17 cellular contexts compared by ENCODE assay signal in the genomic region with DNA sequence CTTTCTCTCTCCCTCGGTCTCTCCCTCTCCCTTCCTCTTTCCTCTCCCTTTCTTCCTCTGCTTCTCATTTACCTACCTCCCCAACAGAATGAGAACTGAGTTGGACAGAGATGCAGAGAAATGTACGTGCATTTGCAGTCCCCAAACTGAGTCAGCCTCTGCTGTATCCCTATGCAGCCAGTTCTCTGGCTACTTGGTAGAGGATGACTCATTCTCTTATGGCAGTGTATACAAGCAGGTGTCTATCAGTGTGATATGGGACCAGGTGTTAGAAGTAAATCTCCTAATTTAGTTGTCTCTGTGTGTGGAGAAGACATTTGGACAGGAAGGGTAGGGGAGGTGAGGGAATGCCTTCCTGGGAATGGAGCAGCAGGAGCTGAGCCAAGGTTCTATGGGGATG.
A peak's percentile ranks its signal among the peaks of the same experiment; 100 is the strongest.
DNase-seq lines count a peak whose midpoint lies in the region.
"Had no signal": no experiment of that assay in that cellular context is flagged by ENCODE, and none has a peak within 500 bp of the region (broad histone marks: within the 10 kb centered on the region; RNA-seq: fewer than 3 reads in every experiment).

No MANE protein-coding gene starts in this region.

- no peak overlapping the region for H2AFZ ChIP-seq in mesenchymal stem cell (ENCODE audit: low read depth, low read length)
- H2AFZ ChIP-seq: GM23338 had no signal

- DNase-seq in ELR (ENCODE audit: low read depth): peak; percentile 6
- DNase-seq in M059J (ENCODE audit: low read depth): peak; percentile 40
- peak; percentile 1 for DNase-seq in dermis blood vessel endothelial cell
- DNase-seq in mesenchymal stem cell: peak; percentile 28
- no peak for DNase-seq in globus pallidus (ENCODE audit: low spot score)
- DNase-seq in cortex of kidney (lab: John Stamatoyannopoulos, UW): no peak
- no peak for DNase-seq in mesendoderm
- no peak for DNase-seq in CD8-positive, alpha-beta memory T cell
- DNase-seq: CD4-positive, CD25-positive, alpha-beta regulatory T cell; NCI-H1092; NCI-H1694; NCI-H2107; NCI-H345; NCI-H526 treated with DMSO at 0.1 percent for 48 hours; Right ventricle myocardium superior; SK-N-SH had no signal

- H3K18ac ChIP-seq in mesenchymal stem cell (ENCODE audit: low read depth in 1 of 2, low read length in 2 of 2): no peak overlapping the region
- H3K18ac ChIP-seq in mesendoderm (ENCODE audit: low read length): no peak overlapping the region

- peak overlapping the region in 1 of 2 experiments; percentile 67 for H2BK12ac ChIP-seq in mesenchymal stem cell (ENCODE audit: low read length in 2 of 2)

- H3K36me3 ChIP-seq in mesenchymal stem cell (ENCODE audit: control insufficient read depth in 1 of 2, insufficient read depth in 2 of 2, low read depth in 1 of 2, low read length in 2 of 2) (no peaks in the 10 kb centered on the region), mesendoderm (ENCODE audit: control insufficient read depth, insufficient read depth, low read length) (no peaks in the 10 kb centered on the region)
- no peaks in the 10 kb centered on the region for H3K36me3 ChIP-seq in CD8-positive, alpha-beta memory T cell (ENCODE audit: insufficient read depth, low read length)

- H3K4ac ChIP-seq in mesenchymal stem cell (ENCODE audit: low read depth in 1 of 2, low read length in 2 of 2) (no peak overlapping the region), mesendoderm (ENCODE audit: low read depth, low read length) (no peak overlapping the region)

- H3K56ac ChIP-seq in mesendoderm (ENCODE audit: low read length): no peak overlapping the region

- H3K27ac ChIP-seq in mesenchymal stem cell (ENCODE audit: low read length, poor library complexity, severe bottlenecking) (no peak overlapping the region), mesendoderm (ENCODE audit: low read depth, low read length) (no peak overlapping the region)
- no peak overlapping the region for H3K27ac ChIP-seq in CD8-positive, alpha-beta memory T cell (ENCODE audit: low read depth, low read length)

- no peak overlapping the region for H3K14ac ChIP-seq in mesenchymal stem cell (ENCODE audit: low read length in 2 of 2)

- H3K4me2 ChIP-seq in mesenchymal stem cell (ENCODE audit: low read length, poor library complexity, severe bottlenecking): no peak overlapping the region
- no peak overlapping the region for H3K4me2 ChIP-seq in mesendoderm (ENCODE audit: low read length)
- H3K4me2 ChIP-seq: GM23338, SK-N-SH had no signal

- no peaks in the 10 kb centered on the region for H3K36me3 Mint-ChIP-seq in CD8-positive, alpha-beta memory T cell
- H3K36me3 Mint-ChIP-seq: CD4-positive, CD25-positive, alpha-beta regulatory T cell had no signal

- H3K23ac ChIP-seq in mesenchymal stem cell (ENCODE audit: low read length in 2 of 2): no peak overlapping the region
- H3K23ac ChIP-seq in mesendoderm (ENCODE audit: low read length): no peak overlapping the region

- H3K79me2 ChIP-seq in mesendoderm (ENCODE audit: control insufficient read depth, insufficient read depth, low read length): no peaks in the 10 kb centered on the region

- H3K4me1 ChIP-seq in mesenchymal stem cell (ENCODE audit: control insufficient read depth, insufficient read depth, low read depth, low read length) (no peaks in the 10 kb centered on the region), mesendoderm (ENCODE audit: control insufficient read depth, low read depth, low read length) (no peaks in the 10 kb centered on the region)
- H3K4me1 ChIP-seq in CD8-positive, alpha-beta memory T cell (ENCODE audit: insufficient read depth, low read length): no peaks in the 10 kb centered on the region

- 68% methylated on average over 2 of the region's 2 CpGs for WGBS in mesenchymal stem cell
- no CpG with 5 or more reads among the region's 2 CpGs for WGBS in mesendoderm (ENCODE audit: extremely low coverage, insufficient coverage, low lambda C conversion rate)

- CTCF ChIA-PET in CD8-positive, alpha-beta memory T cell (lab: Charles Lee): no interaction called here

- H2BK15ac ChIP-seq in mesenchymal stem cell (ENCODE audit: low read depth, poor library complexity, severe bottlenecking) (no peak overlapping the region), mesendoderm (replicated peaks; ENCODE audit: low read depth) (no peak overlapping the region)

- no peak overlapping the region for H3K4me3 Mint-ChIP-seq in CD8-positive, alpha-beta memory T cell
- H3K4me3 Mint-ChIP-seq: CD4-positive, CD25-positive, alpha-beta regulatory T cell; GM23338 had no signal

- H2BK120ac ChIP-seq in mesenchymal stem cell (ENCODE audit: low read depth, low read length): no peak overlapping the region
- no peak overlapping the region for H2BK120ac ChIP-seq in mesendoderm (ENCODE audit: low read depth, low read length)

- H3K27me3 ChIP-seq in mesenchymal stem cell (ENCODE audit: control insufficient read depth in 1 of 2, insufficient read depth in 1 of 2, low read length in 2 of 2): no peaks in the 10 kb centered on the region
- H3K27me3 ChIP-seq in mesendoderm (ENCODE audit: insufficient read depth, low read length, poor library complexity): no peaks in the 10 kb centered on the region
- H3K27me3 ChIP-seq in CD8-positive, alpha-beta memory T cell (ENCODE audit: insufficient read depth, low read length, poor library complexity, severe bottlenecking): no peaks in the 10 kb centered on the region

- no peaks in the 10 kb centered on the region for H3K9me3 ChIP-seq in mesenchymal stem cell (ENCODE audit: control insufficient read depth, low read length)
- H3K9me3 ChIP-seq in CD8-positive, alpha-beta memory T cell (ENCODE audit: low read length): no peaks in the 10 kb centered on the region
- H3K9me3 ChIP-seq: SK-N-SH had no signal

- H4K8ac ChIP-seq in mesenchymal stem cell (ENCODE audit: low read length) (no peak overlapping the region), mesendoderm (ENCODE audit: low read depth, low read length) (no peak overlapping the region)

- H4K5ac ChIP-seq in mesendoderm (ENCODE audit: low read length): no peak overlapping the region

- H2BK5ac ChIP-seq in mesenchymal stem cell (ENCODE audit: low read depth, low read length, poor library complexity, severe bottlenecking) (no peak overlapping the region), mesendoderm (ENCODE audit: low read length) (no peak overlapping the region)

- H4K91ac ChIP-seq in mesenchymal stem cell (ENCODE audit: low read length): peak overlapping the region; percentile 56

- H3K9me3 Mint-ChIP-seq in CD8-positive, alpha-beta memory T cell: peaks cover 0 to 3% (median 3%) of the 10 kb centered on the region in 5 donors
- H3K9me3 Mint-ChIP-seq: GM23338 had no signal

- no peaks in the 10 kb centered on the region for H3K4me1 Mint-ChIP-seq in CD8-positive, alpha-beta memory T cell
- H3K4me1 Mint-ChIP-seq: CD4-positive, CD25-positive, alpha-beta regulatory T cell; GM23338 had no signal

- H3K9ac ChIP-seq in mesenchymal stem cell (ENCODE audit: low read length) (no peak overlapping the region), mesendoderm (ENCODE audit: low read length) (no peak overlapping the region)
- H3K9ac ChIP-seq: SK-N-SH had no signal

- H2AK5ac ChIP-seq in mesenchymal stem cell (ENCODE audit: low read length, severe bottlenecking): no peak overlapping the region
- no peak overlapping the region for H2AK5ac ChIP-seq in mesendoderm (ENCODE audit: low read length)

- POLR2A ChIA-PET in CD8-positive, alpha-beta memory T cell (lab: Charles Lee): no interaction called here

- H3K27me3 Mint-ChIP-seq in CD8-positive, alpha-beta memory T cell: no peaks in the 10 kb centered on the region
- H3K27me3 Mint-ChIP-seq: CD4-positive, CD25-positive, alpha-beta regulatory T cell had no signal

- H3K27ac Mint-ChIP-seq in CD8-positive, alpha-beta memory T cell: no peak overlapping the region
- H3K27ac Mint-ChIP-seq: CD4-positive, CD25-positive, alpha-beta regulatory T cell; GM23338 had no signal

- no peaks in the 10 kb centered on the region for H3K79me1 ChIP-seq in mesenchymal stem cell (replicated peaks; ENCODE audit: low read length, poor library complexity, severe bottlenecking)
- H3K79me1 ChIP-seq in mesendoderm (ENCODE audit: low read length): no peaks in the 10 kb centered on the region

- H3K4me3 ChIP-seq in mesenchymal stem cell (ENCODE audit: insufficient read depth in 1 of 2, low read depth in 1 of 2, low read length in 2 of 2) (no peak overlapping the region), mesendoderm (ENCODE audit: low read length) (no peak overlapping the region)
- no peak overlapping the region for H3K4me3 ChIP-seq in CD8-positive, alpha-beta memory T cell (ENCODE audit: low read length)
- H3K4me3 ChIP-seq: GM23338 had no signal

Comparison
In these comparisons a context has a peak if more than half of its experiments do, and no peak if none do; other contexts are left out.
1. DNase-seq: peak in ELR (single experiment), M059J (single experiment), dermis blood vessel endothelial cell (single experiment) and mesenchymal stem cell (single experiment); none in globus pallidus (single experiment), cortex of kidney (single experiment), mesendoderm (single experiment) and CD8-positive, alpha-beta memory T cell (0 of 5).